Comparison of ENCODE assay signal across 18 cellular contexts in genomic region chr10:86716466-86716865, GRCh38. TPM values are rescaled to one million over a fixed set of nuclear protein-coding genes. Genes with fewer than 3 reads are reported as not detected.
"Had no signal": no experiment of that assay in that cellular context is flagged by ENCODE, and none has a peak within 500 bp of the region (broad histone marks: within the 10 kb centered on the region; RNA-seq: fewer than 3 reads in every experiment).

No MANE protein-coding gene starts in this region.

- H3K9ac ChIP-seq: parathyroid adenoma had no signal

- DNase-seq: activated CD4-positive, alpha-beta T cell treated with anti-CD3 and anti-CD28 coated beads, Interleukin-2, amount 10 ng/mL, durations not matched to agents 7 days and 5 days; activated CD8-positive, alpha-beta T cell treated with anti-CD3 and anti-CD28 coated beads, Interleukin-2, amount 10 ng/mL, durations not matched to agents 7 days and 5 days; activated T-cell treated with anti-CD3 and anti-CD28 coated beads, Interleukin-2, amount 50 U/mL, for 4 hours; effector CD4-positive, alpha-beta T cell; esophagus squamous epithelium; natural killer cell; stimulated activated CD4-positive, alpha-beta T cell treated with anti-CD3 and anti-CD28 coated beads, Interleukin-2, amount 100 ng/mL, for 48 hours; stimulated activated naive CD8-positive, alpha-beta T cell treated with anti-CD3 and anti-CD28 coated beads, Interleukin-15, amount 100 ng/mL, for 72 hours; upper lobe of left lung had no signal

- H3K9me3 ChIP-seq: ascending aorta, esophagus squamous epithelium, neutrophil, upper lobe of left lung had no signal

- H3K27ac Mint-ChIP-seq: activated CD8-positive, alpha-beta T cell treated with anti-CD3 and anti-CD28 coated beads, Interleukin-2, amount 10 ng/mL, durations not matched to agents 7 days and 5 days; activated naive CD4-positive, alpha-beta T cell treated with anti-CD3 and anti-CD28 coated beads, Interleukin-2, amount 50 U/mL, for 24 hours; natural killer cell; stimulated activated naive CD8-positive, alpha-beta T cell treated with anti-CD3 and anti-CD28 coated beads, Interleukin-15, amount 100 ng/mL, for 72 hours; T-helper 1 cell treated with Interleukin-12 subunit alpha and Interleukin-12 subunit beta and Interleukin-4 antibody, amounts not matched to agents 30 μg/mL and 1 μg/mL, for 36 hours had no signal

- H3K79me2 ChIP-seq: parathyroid adenoma had no signal

- H3K36me3 ChIP-seq: esophagus squamous epithelium, neutrophil, SJSA1, upper lobe of left lung had no signal

- H3K4me3 Mint-ChIP-seq: activated CD4-positive, alpha-beta T cell treated with anti-CD3 and anti-CD28 coated beads, Interleukin-2, amount 10 ng/mL, durations not matched to agents 7 days and 5 days; activated CD8-positive, alpha-beta T cell treated with anti-CD3 and anti-CD28 coated beads, Interleukin-2, amount 10 ng/mL, durations not matched to agents 7 days and 5 days; activated naive CD4-positive, alpha-beta T cell treated with anti-CD3 and anti-CD28 coated beads, Interleukin-2, amount 50 U/mL, for 24 hours; activated T-cell treated with anti-CD3 and anti-CD28 coated beads, Interleukin-2, amount 50 U/mL, for 4 hours; natural killer cell; stimulated activated naive CD8-positive, alpha-beta T cell treated with anti-CD3 and anti-CD28 coated beads, Interleukin-15, amount 100 ng/mL, for 72 hours; T-helper 1 cell treated with Interleukin-12 subunit alpha and Interleukin-12 subunit beta and Interleukin-4 antibody, amounts not matched to agents 30 μg/mL and 1 μg/mL, for 36 hours had no signal

- H3K4me3 ChIP-seq: ascending aorta, esophagus squamous epithelium, SJSA1, skin epidermis, upper lobe of left lung had no signal

- H3K4me1 Mint-ChIP-seq: activated naive CD4-positive, alpha-beta T cell treated with anti-CD3 and anti-CD28 coated beads, Interleukin-2, amount 50 U/mL, for 24 hours had no signal

- H3K27me3 ChIP-seq: ascending aorta, SJSA1, upper lobe of left lung had no signal

- H2AFZ ChIP-seq: parathyroid adenoma had no signal

- ATAC-seq: activated CD4-positive, CD25-positive, alpha-beta regulatory T cell treated with anti-CD3 and anti-CD28 coated beads, Interleukin-2, amount 50 U/mL, for 24 hours; activated CD8-positive, alpha-beta T cell treated with anti-CD3 and anti-CD28 coated beads, Interleukin-2, amount 10 ng/mL, durations not matched to agents 7 days and 5 days; activated T-cell treated with anti-CD3 and anti-CD28 coated beads, Interleukin-2, amount 50 U/mL, for 4 hours; natural killer cell; stimulated activated naive CD8-positive, alpha-beta T cell treated with anti-CD3 and anti-CD28 coated beads, Interleukin-15, amount 100 ng/mL, for 72 hours had no signal

- H3K27me3 Mint-ChIP-seq: activated naive CD4-positive, alpha-beta T cell treated with anti-CD3 and anti-CD28 coated beads, Interleukin-2, amount 50 U/mL, for 24 hours had no signal

- H3K9me3 Mint-ChIP-seq: activated CD4-positive, alpha-beta T cell treated with anti-CD3 and anti-CD28 coated beads, Interleukin-2, amount 10 ng/mL, durations not matched to agents 7 days and 5 days; activated naive CD4-positive, alpha-beta T cell treated with anti-CD3 and anti-CD28 coated beads, Interleukin-2, amount 50 U/mL, for 24 hours; activated T-cell treated with anti-CD3 and anti-CD28 coated beads, Interleukin-2, amount 50 U/mL, for 4 hours; natural killer cell; stimulated activated naive CD8-positive, alpha-beta T cell treated with anti-CD3 and anti-CD28 coated beads, Interleukin-15, amount 100 ng/mL, for 72 hours; T-helper 1 cell treated with Interleukin-12 subunit alpha and Interleukin-12 subunit beta and Interleukin-4 antibody, amounts not matched to agents 30 μg/mL and 1 μg/mL, for 36 hours had no signal

- H3K4me1 ChIP-seq: parathyroid adenoma had no signal

- H3K27ac ChIP-seq: ascending aorta, esophagus squamous epithelium, neutrophil, parathyroid adenoma, SJSA1, skin epidermis, upper lobe of left lung had no signal

- H3K36me3 Mint-ChIP-seq: activated naive CD4-positive, alpha-beta T cell treated with anti-CD3 and anti-CD28 coated beads, Interleukin-2, amount 50 U/mL, for 24 hours; natural killer cell had no signal

RNA-seq across cellular contexts. Expression of gene BMPR1A, which starts 40.0 kb away (rescaled TPM):
- total RNA-seq: endothelial cell of umbilical vein had no signal
- polyA plus RNA-seq: endothelial cell of umbilical vein had no signal

RNA-seq across cellular contexts. Expression of gene LDB3, which starts 48.2 kb away (rescaled TPM):
- total RNA-seq: endothelial cell of umbilical vein had no signal
- polyA plus RNA-seq: endothelial cell of umbilical vein had no signal
